1 cellular context compared by ENCODE assay signal in the genomic region with DNA sequence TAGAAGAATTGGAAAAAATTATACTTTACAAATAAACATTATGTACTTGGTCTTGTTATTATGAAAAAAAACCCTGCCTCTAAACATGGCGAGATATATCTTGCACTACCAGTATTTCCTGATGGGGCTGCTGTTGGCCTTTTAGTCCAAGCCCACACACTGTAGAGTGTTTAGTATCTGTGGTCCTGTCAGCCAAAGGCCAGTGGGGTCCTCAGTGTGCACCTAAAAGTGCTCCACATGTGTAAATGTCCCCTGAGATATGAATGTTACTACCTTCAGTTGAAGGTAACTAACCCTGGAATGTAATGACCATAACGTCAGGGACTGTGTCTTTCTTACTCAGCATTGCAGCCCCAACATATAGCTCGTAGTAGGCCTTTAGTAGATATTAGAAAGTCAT.
TF ChIP-seq lines count a peak whose summit lies in the region.

No MANE protein-coding gene starts in this region.

TF ChIP-seq in HepG2, 621 proteins besides CTCF, POLR2A, EP300 and RAD21 (continues in another document):
- TF ChIP-seq, protein P1, sequence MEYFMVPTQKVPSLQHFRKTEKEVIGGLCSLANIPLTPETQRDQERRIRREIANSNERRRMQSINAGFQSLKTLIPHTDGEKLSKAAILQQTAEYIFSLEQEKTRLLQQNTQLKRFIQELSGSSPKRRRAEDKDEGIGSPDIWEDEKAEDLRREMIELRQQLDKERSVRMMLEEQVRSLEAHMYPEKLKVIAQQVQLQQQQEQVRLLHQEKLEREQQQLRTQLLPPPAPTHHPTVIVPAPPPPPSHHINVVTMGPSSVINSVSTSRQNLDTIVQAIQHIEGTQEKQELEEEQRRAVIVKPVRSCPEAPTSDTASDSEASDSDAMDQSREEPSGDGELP (IDR thresholded peaks at IDR 0.05; ENCODE audit: borderline replicate concordance, low read depth): no peak
- TF ChIP-seq ZNF569 (CRISPR knock-in tag; IDR thresholded peaks at IDR 0.05; ENCODE audit: borderline replicate concordance) (no peak), ELF1 (CRISPR knock-in tag; IDR thresholded peaks at IDR 0.05) (no peak), ISL2 (CRISPR knock-in tag; IDR thresholded peaks at IDR 0.05) (0 out of 2 replicates have a peak, but pooled peaks have one; percentile 22), RARG (CRISPR knock-in tag; IDR thresholded peaks at IDR 0.05; ENCODE audit: low read depth) (no peak), RBM22 (optimal IDR thresholded peaks at IDR 0.05; ENCODE audit: low read length) (no peak), GLI4 (CRISPR knock-in tag; IDR thresholded peaks at IDR 0.05; ENCODE audit: borderline replicate concordance) (no peak), ZC3H4 (CRISPR knock-in tag; IDR thresholded peaks at IDR 0.05; ENCODE audit: borderline replicate concordance) (no peak), ATF7-NPFF (CRISPR knock-in tag; IDR thresholded peaks at IDR 0.05; ENCODE audit: low read depth) (no peak), RXRB (CRISPR knock-in tag; IDR thresholded peaks at IDR 0.05; ENCODE audit: borderline replicate concordance) (peak; percentile 30; the same call in 1 of the 2 replicates), ZNF496 (CRISPR knock-in tag; IDR thresholded peaks at IDR 0.05; ENCODE audit: insufficient replicate concordance) (no peak), HES4 (CRISPR knock-in tag; IDR thresholded peaks at IDR 0.05; ENCODE audit: borderline replicate concordance) (no peak), CCDC6 (CRISPR knock-in tag; IDR thresholded peaks at IDR 0.05) (no peak), BRCA1 (CRISPR knock-in tag; IDR thresholded peaks at IDR 0.05) (no peak), IKZF4 (CRISPR knock-in tag; IDR thresholded peaks at IDR 0.05; ENCODE audit: borderline replicate concordance, low read depth, not compliant biosample characterization) (no peak), ZNF329 (CRISPR knock-in tag; IDR thresholded peaks at IDR 0.05; ENCODE audit: low read depth) (no peak), ZMYM4 (CRISPR knock-in tag; IDR thresholded peaks at IDR 0.05) (peak; percentile 46; the same call in 1 of the 2 replicates), JARID2 (CRISPR knock-in tag; IDR thresholded peaks at IDR 0.05; ENCODE audit: insufficient replicate concordance) (no peak), POLR2AphosphoS2 (IDR thresholded peaks at IDR 0.05; ENCODE audit: low read depth, low read length) (no peak), ZNF572 (CRISPR knock-in tag; IDR thresholded peaks at IDR 0.05) (no peak), ZFX (CRISPR knock-in tag; IDR thresholded peaks at IDR 0.05; ENCODE audit: low read depth) (no peak), MYC (CRISPR knock-in tag; IDR thresholded peaks at IDR 0.05; ENCODE audit: borderline replicate concordance) (no peak), YEATS4 (CRISPR knock-in tag; IDR thresholded peaks at IDR 0.05; ENCODE audit: borderline replicate concordance) (no peak), ZNF431 (CRISPR knock-in tag; IDR thresholded peaks at IDR 0.05; ENCODE audit: borderline replicate concordance, low read depth) (no peak), MTA3 (CRISPR knock-in tag; IDR thresholded peaks at IDR 0.05) (no peak), SETDB1 (CRISPR knock-in tag; IDR thresholded peaks at IDR 0.05; ENCODE audit: borderline replicate concordance) (no peak), CENPX (CRISPR knock-in tag; IDR thresholded peaks at IDR 0.05) (no peak), GTF3A (CRISPR knock-in tag; conservative IDR thresholded peaks at IDR 0.05) (no peak), SOX13 (IDR thresholded peaks at IDR 0.05) (no peak), SOX13 (CRISPR knock-in tag; conservative IDR thresholded peaks at IDR 0.05 in 1 of 2, IDR thresholded peaks at IDR 0.05 in 1 of 2) (peak in 1 of 2 experiments; percentile 25; a peak in 1 of 4 replicates), NRL (CRISPR knock-in tag; IDR thresholded peaks at IDR 0.05; ENCODE audit: borderline replicate concordance) (no peak), IRF2 (CRISPR knock-in tag; IDR thresholded peaks at IDR 0.05) (peak; percentile 61; the same call in 1 of the 2 replicates), REPIN1 (CRISPR knock-in tag; IDR thresholded peaks at IDR 0.05; ENCODE audit: borderline replicate concordance, low read depth) (peak; percentile 31; the same call in 1 of the 2 replicates), NONO (IDR thresholded peaks at IDR 0.05) (no peak), NONO (CRISPR knock-in tag; conservative IDR thresholded peaks at IDR 0.05) (0 out of 2 replicates have a peak, but pooled peaks have one; percentile 27), MAFF (IDR thresholded peaks at IDR 0.05; ENCODE audit: low read depth, low read length) (no peak), KDM5B (CRISPR knock-in tag; IDR thresholded peaks at IDR 0.05; ENCODE audit: borderline replicate concordance) (no peak), TARDBP (CRISPR knock-in tag; IDR thresholded peaks at IDR 0.05) (peak; percentile 22; the same call in 1 of the 2 replicates), ZNF850 (CRISPR knock-in tag; conservative IDR thresholded peaks at IDR 0.05) (no peak), ZNF264 (CRISPR knock-in tag; IDR thresholded peaks at IDR 0.05) (no peak), FOXM1 (CRISPR knock-in tag; IDR thresholded peaks at IDR 0.05) (no peak), FOSL1 (CRISPR knock-in tag; IDR thresholded peaks at IDR 0.05; ENCODE audit: borderline replicate concordance) (no peak), GATAD1 (CRISPR knock-in tag; IDR thresholded peaks at IDR 0.05) (no peak), KAT8 (CRISPR knock-in tag; IDR thresholded peaks at IDR 0.05) (no peak)
- TF ChIP-seq, protein P2, sequence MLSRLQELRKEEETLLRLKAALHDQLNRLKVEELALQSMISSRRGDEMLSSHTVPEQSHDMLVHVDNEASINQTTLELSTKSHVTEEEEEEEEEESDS (CRISPR knock-in tag; IDR thresholded peaks at IDR 0.05; ENCODE audit: borderline replicate concordance): no peak
- TF ChIP-seq, protein P3, sequence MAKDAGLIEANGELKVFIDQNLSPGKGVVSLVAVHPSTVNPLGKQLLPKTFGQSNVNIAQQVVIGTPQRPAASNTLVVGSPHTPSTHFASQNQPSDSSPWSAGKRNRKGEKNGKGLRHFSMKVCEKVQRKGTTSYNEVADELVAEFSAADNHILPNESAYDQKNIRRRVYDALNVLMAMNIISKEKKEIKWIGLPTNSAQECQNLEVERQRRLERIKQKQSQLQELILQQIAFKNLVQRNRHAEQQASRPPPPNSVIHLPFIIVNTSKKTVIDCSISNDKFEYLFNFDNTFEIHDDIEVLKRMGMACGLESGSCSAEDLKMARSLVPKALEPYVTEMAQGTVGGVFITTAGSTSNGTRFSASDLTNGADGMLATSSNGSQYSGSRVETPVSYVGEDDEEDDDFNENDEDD (CRISPR knock-in tag; IDR thresholded peaks at IDR 0.05; ENCODE audit: borderline replicate concordance): no peak
- TF ChIP-seq, protein P4, sequence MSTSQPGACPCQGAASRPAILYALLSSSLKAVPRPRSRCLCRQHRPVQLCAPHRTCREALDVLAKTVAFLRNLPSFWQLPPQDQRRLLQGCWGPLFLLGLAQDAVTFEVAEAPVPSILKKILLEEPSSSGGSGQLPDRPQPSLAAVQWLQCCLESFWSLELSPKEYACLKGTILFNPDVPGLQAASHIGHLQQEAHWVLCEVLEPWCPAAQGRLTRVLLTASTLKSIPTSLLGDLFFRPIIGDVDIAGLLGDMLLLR (CRISPR knock-in tag; IDR thresholded peaks at IDR 0.05): no peak
- TF ChIP-seq, protein P5, sequence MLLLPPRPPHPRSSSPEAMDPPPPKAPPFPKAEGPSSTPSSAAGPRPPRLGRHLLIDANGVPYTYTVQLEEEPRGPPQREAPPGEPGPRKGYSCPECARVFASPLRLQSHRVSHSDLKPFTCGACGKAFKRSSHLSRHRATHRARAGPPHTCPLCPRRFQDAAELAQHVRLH (CRISPR knock-in tag; IDR thresholded peaks at IDR 0.05; ENCODE audit: borderline replicate concordance, low read depth): no peak
- TF ChIP-seq, protein P6, sequence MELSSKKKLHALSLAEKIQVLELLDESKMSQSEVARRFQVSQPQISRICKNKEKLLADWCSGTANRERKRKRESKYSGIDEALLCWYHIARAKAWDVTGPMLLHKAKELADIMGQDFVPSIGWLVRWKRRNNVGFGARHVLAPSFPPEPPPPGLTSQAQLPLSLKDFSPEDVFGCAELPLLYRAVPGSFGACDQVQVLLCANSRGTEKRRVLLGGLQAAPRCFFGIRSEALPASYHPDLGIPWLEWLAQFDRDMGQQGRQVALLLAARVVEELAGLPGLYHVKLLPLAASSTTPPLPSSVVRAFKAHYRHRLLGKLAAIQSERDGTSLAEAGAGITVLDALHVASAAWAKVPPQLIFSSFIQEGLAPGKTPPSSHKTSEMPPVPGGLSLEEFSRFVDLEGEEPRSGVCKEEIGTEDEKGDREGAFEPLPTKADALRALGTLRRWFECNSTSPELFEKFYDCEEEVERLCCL (CRISPR knock-in tag; IDR thresholded peaks at IDR 0.05; ENCODE audit: borderline replicate concordance): no peak
- TF ChIP-seq, protein P7, sequence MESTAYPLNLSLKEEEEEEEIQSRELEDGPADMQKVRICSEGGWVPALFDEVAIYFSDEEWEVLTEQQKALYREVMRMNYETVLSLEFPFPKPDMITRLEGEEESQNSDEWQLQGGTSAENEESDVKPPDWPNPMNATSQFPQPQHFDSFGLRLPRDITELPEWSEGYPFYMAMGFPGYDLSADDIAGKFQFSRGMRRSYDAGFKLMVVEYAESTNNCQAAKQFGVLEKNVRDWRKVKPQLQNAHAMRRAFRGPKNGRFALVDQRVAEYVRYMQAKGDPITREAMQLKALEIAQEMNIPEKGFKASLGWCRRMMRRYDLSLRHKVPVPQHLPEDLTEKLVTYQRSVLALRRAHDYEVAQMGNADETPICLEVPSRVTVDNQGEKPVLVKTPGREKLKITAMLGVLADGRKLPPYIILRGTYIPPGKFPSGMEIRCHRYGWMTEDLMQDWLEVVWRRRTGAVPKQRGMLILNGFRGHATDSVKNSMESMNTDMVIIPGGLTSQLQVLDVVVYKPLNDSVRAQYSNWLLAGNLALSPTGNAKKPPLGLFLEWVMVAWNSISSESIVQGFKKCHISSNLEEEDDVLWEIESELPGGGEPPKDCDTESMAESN (CRISPR knock-in tag; conservative IDR thresholded peaks at IDR 0.05): 0 out of 2 replicates have a peak, but pooled peaks have one; percentile 44
- TF ChIP-seq, protein P8, sequence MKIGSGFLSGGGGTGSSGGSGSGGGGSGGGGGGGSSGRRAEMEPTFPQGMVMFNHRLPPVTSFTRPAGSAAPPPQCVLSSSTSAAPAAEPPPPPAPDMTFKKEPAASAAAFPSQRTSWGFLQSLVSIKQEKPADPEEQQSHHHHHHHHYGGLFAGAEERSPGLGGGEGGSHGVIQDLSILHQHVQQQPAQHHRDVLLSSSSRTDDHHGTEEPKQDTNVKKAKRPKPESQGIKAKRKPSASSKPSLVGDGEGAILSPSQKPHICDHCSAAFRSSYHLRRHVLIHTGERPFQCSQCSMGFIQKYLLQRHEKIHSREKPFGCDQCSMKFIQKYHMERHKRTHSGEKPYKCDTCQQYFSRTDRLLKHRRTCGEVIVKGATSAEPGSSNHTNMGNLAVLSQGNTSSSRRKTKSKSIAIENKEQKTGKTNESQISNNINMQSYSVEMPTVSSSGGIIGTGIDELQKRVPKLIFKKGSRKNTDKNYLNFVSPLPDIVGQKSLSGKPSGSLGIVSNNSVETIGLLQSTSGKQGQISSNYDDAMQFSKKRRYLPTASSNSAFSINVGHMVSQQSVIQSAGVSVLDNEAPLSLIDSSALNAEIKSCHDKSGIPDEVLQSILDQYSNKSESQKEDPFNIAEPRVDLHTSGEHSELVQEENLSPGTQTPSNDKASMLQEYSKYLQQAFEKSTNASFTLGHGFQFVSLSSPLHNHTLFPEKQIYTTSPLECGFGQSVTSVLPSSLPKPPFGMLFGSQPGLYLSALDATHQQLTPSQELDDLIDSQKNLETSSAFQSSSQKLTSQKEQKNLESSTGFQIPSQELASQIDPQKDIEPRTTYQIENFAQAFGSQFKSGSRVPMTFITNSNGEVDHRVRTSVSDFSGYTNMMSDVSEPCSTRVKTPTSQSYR (CRISPR knock-in tag; IDR thresholded peaks at IDR 0.05; ENCODE audit: borderline replicate concordance): no peak
- TF ChIP-seq, protein P9, sequence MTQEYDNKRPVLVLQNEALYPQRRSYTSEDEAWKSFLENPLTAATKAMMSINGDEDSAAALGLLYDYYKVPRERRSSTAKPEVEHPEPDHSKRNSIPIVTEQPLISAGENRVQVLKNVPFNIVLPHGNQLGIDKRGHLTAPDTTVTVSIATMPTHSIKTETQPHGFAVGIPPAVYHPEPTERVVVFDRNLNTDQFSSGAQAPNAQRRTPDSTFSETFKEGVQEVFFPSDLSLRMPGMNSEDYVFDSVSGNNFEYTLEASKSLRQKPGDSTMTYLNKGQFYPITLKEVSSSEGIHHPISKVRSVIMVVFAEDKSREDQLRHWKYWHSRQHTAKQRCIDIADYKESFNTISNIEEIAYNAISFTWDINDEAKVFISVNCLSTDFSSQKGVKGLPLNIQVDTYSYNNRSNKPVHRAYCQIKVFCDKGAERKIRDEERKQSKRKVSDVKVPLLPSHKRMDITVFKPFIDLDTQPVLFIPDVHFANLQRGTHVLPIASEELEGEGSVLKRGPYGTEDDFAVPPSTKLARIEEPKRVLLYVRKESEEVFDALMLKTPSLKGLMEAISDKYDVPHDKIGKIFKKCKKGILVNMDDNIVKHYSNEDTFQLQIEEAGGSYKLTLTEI (CRISPR knock-in tag; conservative IDR thresholded peaks at IDR 0.05): no peak
- TF ChIP-seq, protein P10, sequence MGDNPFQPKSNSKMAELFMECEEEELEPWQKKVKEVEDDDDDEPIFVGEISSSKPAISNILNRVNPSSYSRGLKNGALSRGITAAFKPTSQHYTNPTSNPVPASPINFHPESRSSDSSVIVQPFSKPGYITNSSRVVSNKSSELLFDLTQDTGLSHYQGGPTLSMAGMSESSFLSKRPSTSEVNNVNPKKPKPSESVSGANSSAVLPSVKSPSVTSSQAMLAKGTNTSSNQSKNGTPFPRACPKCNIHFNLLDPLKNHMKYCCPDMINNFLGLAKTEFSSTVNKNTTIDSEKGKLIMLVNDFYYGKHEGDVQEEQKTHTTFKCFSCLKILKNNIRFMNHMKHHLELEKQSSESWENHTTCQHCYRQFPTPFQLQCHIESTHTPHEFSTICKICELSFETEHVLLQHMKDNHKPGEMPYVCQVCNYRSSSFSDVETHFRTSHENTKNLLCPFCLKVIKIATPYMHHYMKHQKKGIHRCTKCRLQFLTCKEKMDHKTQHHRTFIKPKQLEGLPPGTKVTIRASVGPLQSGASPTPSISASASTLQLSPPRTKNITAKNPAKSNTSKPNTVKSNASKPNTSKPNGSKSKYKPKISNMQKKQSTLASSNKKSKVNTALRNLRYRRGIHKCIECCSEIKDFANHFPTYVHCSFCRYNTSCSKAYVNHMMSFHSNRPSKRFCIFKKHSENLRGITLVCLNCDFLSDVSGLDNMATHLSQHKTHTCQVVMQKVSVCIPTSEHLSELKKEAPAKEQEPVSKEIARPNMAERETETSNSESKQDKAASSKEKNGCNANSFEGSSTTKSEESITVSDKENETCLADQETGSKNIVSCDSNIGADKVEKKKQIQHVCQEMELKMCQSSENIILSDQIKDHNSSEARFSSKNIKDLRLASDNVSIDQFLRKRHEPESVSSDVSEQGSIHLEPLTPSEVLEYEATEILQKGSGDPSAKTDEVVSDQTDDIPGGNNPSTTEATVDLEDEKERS (CRISPR knock-in tag; IDR thresholded peaks at IDR 0.05): no peak
